In the genomic region with DNA sequence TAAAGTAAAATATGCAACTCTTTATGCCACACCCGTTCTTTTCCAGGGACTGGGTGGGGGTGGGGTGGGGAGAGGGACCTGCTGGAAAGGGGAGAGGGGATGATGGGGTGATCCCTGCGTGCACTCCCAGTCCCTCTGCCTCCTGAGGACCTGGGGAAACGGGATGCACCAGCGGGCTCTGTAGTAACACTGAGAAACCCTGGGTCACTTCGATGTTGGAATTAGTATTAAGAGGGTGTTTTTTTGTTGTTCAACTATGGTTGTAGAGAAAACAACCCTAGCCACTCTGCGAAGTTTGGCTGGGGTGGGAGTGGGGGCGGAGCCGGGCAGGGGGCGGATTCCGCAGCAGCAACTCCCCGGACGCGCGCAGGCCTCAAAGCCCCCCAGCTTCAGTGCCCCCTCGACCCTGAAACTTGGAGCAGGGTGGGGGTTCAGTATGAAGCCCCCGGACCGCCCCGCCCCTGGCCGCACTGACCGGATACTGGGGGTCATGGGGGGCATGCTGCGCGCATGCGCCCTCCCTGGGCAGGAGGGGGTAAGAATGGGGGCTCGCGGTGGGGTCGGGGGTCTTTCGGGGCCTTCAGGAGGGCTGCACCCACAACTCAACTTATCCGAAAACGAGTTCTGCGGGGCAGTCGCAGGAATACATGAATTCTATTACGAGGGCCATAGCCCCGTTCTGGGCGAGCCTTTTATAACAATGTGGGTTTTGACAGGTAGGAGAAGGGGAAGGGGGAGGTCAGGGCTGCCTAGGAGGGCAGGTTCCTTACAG, we compare ENCODE assay signal across 8 cellular contexts. TPM values are rescaled to one million over a fixed set of nuclear protein-coding genes. Genes with fewer than 3 reads are reported as not detected.
A peak's percentile ranks its signal among the peaks of the same experiment; 100 is the strongest.
DNase-seq lines count a peak whose midpoint lies in the region; ATAC-seq, FAIRE-seq and TF ChIP-seq lines count a peak whose summit lies in the region.

No MANE protein-coding gene starts in this region.

- TF ChIP-seq POLR2A in sigmoid colon (IDR thresholded peaks at IDR 0.05) (no peak), GM18505 (IDR thresholded peaks at IDR 0.05; ENCODE audit: borderline replicate concordance, extremely low read depth, insufficient read depth, insufficient read length) (no peak)

- H3K4me3 ChIP-seq in adipocyte (ENCODE audit: low read length) = peak overlapping the region; percentile 23
- peak overlapping the region; percentile 50 for H3K4me3 ChIP-seq in iPS-11a (ENCODE audit: low read depth, low read length)
- peak overlapping the region; percentile 67 to 95 (median 86) for H3K4me3 ChIP-seq in sigmoid colon

- H3K36me3 ChIP-seq in adipocyte (ENCODE audit: control insufficient read depth, insufficient read depth, low read length, severe bottlenecking) = no peaks in the 10 kb centered on the region
- H3K36me3 ChIP-seq in sigmoid colon = peaks cover 0 to 37% (median 21%) of the 10 kb centered on the region in 4 donors

- no peaks in the 10 kb centered on the region for H3K9me3 ChIP-seq in adipocyte (ENCODE audit: control insufficient read depth, low read length)
- H3K9me3 ChIP-seq in sigmoid colon = no peaks in the 10 kb centered on the region

- no peak for TF ChIP-seq EP300 in sigmoid colon (IDR thresholded peaks at IDR 0.05)

- whole genome bisulfite sequencing in sigmoid colon, 2 donors = 31 to 34% methylated on average over 34 of the region's 34 CpGs

- H3K9ac ChIP-seq in adipocyte (ENCODE audit: low read length) = no peak overlapping the region

- H3K27me3 ChIP-seq in adipocyte (replicated peaks; ENCODE audit: control insufficient read depth, insufficient read depth, low read length) (peaks cover 39% of the 10 kb centered on the region), sigmoid colon (no peaks in the 10 kb centered on the region)

- in situ Hi-C loops in GM13977 (cut with MboI; ENCODE audit: low pct_unique_long_range_greater_than_20kb, low sequenced_read_pairs, unreplicated experiment) = no loop called here

- intact Hi-C loops in sigmoid colon (cut with DNase I) = loop anchor here (2.0 to 5.0 kb wide), 3 partner anchors 63 to 523 kb away; partner anchors contain the start of genes DCTN2, DDIT3 and MBD6

- H3K27ac ChIP-seq in sigmoid colon = peak overlapping the region; percentile 96 to 97 (median 96)

- ATAC-seq in GM18505 (IDR thresholded peaks at IDR 0.05; ENCODE audit: unreplicated experiment) = no peak

- no peak for FAIRE-seq in HTR-8/SVneo (lab: Jason Lieb, UNC)

- peak; percentile 10 for DNase-seq in GM13977 (ENCODE audit: low spot score)
- no peak for DNase-seq in adipocyte (ENCODE audit: low read depth)
- DNase-seq in sigmoid colon = no peak
- no peak for DNase-seq in HTR-8/SVneo (ENCODE audit: insufficient read length, low spot score)
- DNase-seq in hepatic stellate cell (ENCODE audit: low spot score) = no peak
- DNase-seq in RKO (ENCODE audit: low spot score) = no peak

- H3K4me1 ChIP-seq in adipocyte (ENCODE audit: control insufficient read depth, insufficient read depth, low read length) (peaks cover 14% of the 10 kb centered on the region), sigmoid colon (peaks cover 0 to 76% (median 66%) of the 10 kb centered on the region in 4 donors)

- no peak for TF ChIP-seq CTCF in GM13977 (IDR thresholded peaks at IDR 0.05; ENCODE audit: extremely low read depth, insufficient read depth, missing control alignments)
- no peak for TF ChIP-seq CTCF in sigmoid colon (IDR thresholded peaks at IDR 0.05)

RNA-seq across cellular contexts. Expression of gene ARHGEF25, which starts 1.3 kb away (rescaled TPM):
- 100 to 1,000 TPM in 3 of 4 donors, 10 to 100 TPM in 1; 99.4 to 140 (median 113) TPM for total RNA-seq in sigmoid colon
- 10 to 100 TPM in 2 of 3 donors, 1 to 10 TPM in 1; 5.8 to 22.8 (median 18.2) TPM for polyA plus RNA-seq in sigmoid colon

RNA-seq across cellular contexts. Expression of gene DTX3, which starts 5.3 kb away (rescaled TPM):
- total RNA-seq in sigmoid colon = 10 to 100 TPM; 42.9 to 68.4 (median 50.7) TPM
- polyA plus RNA-seq in sigmoid colon = 10 to 100 TPM in 1 of 3 donors, 1 to 10 TPM in 2; 1.2 to 12.5 (median 8.4) TPM

RNA-seq across cellular contexts. Expression of gene PIP4K2C, which starts 19.0 kb away (rescaled TPM):
- total RNA-seq in sigmoid colon = 10 to 100 TPM; 13.3 to 22.8 (median 18.4) TPM
- polyA plus RNA-seq in sigmoid colon = 10 to 100 TPM; 21.0 to 30.5 (median 28.6) TPM

RNA-seq across cellular contexts. Expression of gene B4GALNT1, which starts 23.0 kb away (rescaled TPM):
- total RNA-seq in sigmoid colon = 1 to 10 TPM in 3 of 4 donors, under 1 TPM in 1; 0.99 to 4.4 (median 3.3) TPM
- polyA plus RNA-seq in sigmoid colon = 1 to 10 TPM in 1 of 3 donors, not detected in 2; 2.7 TPM

Comparison
In these comparisons a context has a peak if more than half of its experiments do, and no peak if none do; other contexts are left out.
1. H3K4me3 ChIP-seq: peak in every context shown above with its lines; median percentile 86 in sigmoid colon; 50 in iPS-11a; 23 in adipocyte.